ENCODE assay signal across 8 cellular contexts in genomic region chr6:158068893-158069799, GRCh38.
DNase-seq lines count a peak whose midpoint lies in the region; ATAC-seq and TF ChIP-seq lines count a peak whose summit lies in the region.

No MANE protein-coding gene starts in this region.

- no peaks in the 10 kb centered on the region for H3K36me3 ChIP-seq in GM23338 (ENCODE audit: insufficient read depth)
- H3K36me3 ChIP-seq in esophagus (ENCODE audit: control insufficient read depth in 2 of 2, insufficient read depth in 2 of 2, low read length in 1 of 2), result peaks cover 0 to 27% of the 10 kb centered on the region in 2 donors
- peaks cover 0 to 62% (median 12%) of the 10 kb centered on the region in 4 donors for H3K36me3 ChIP-seq in sigmoid colon
- H3K36me3 ChIP-seq in testis (ENCODE audit: low read depth, missing control alignments), result no peaks in the 10 kb centered on the region

- H3K36me3 Mint-ChIP-seq in GM23338 (ENCODE audit: low read depth), result peaks cover 11% of the 10 kb centered on the region; the same call in 1 of the 3 replicates

- H3K27ac ChIP-seq in GM23338 (ENCODE audit: low read depth), result no peak overlapping the region
- peak overlapping the region; percentile 89 for H3K27ac ChIP-seq in RWPE1
- peak overlapping the region; percentile 85 to 87 for H3K27ac ChIP-seq in esophagus (ENCODE audit: low read depth in 2 of 2, low read length in 1 of 2)
- peak overlapping the region in 3 of 4 donors; percentile 10 to 55 (median 21) for H3K27ac ChIP-seq in sigmoid colon
- no peak overlapping the region for H3K27ac ChIP-seq in testis

- H3K27me3 ChIP-seq in GM23338 (ENCODE audit: insufficient read depth), result no peaks in the 10 kb centered on the region
- no peaks in the 10 kb centered on the region for H3K27me3 ChIP-seq in esophagus (ENCODE audit: control insufficient read depth in 1 of 2, insufficient read depth in 2 of 2, low read length in 2 of 2)
- H3K27me3 ChIP-seq in sigmoid colon, result no peaks in the 10 kb centered on the region
- no peaks in the 10 kb centered on the region for H3K27me3 ChIP-seq in testis

- no peaks in the 10 kb centered on the region for H3K79me2 ChIP-seq in GM23338 (replicated peaks; ENCODE audit: insufficient read depth)

- peak; percentile 49 for ATAC-seq in GM23338
- ATAC-seq in HG03196 (IDR thresholded peaks at IDR 0.05; ENCODE audit: unreplicated experiment), result no peak

- no peaks in the 10 kb centered on the region for H3K9me3 Mint-ChIP-seq in GM23338

- H3K9me3 ChIP-seq in esophagus (ENCODE audit: control insufficient read depth in 2 of 2, insufficient read depth in 1 of 2, low read depth in 1 of 2, low read length in 1 of 2) (no peaks in the 10 kb centered on the region), sigmoid colon (no peaks in the 10 kb centered on the region), testis (no peaks in the 10 kb centered on the region)

- TF ChIP-seq EP300 in sigmoid colon (IDR thresholded peaks at IDR 0.05), result no peak

- no peak for TF ChIP-seq CTCF in GM23338 (conservative IDR thresholded peaks at IDR 0.05; ENCODE audit: low read depth in 2 of 2)
- TF ChIP-seq CTCF in RWPE1 (conservative IDR thresholded peaks at IDR 0.05; ENCODE audit: low read depth), result no peak
- TF ChIP-seq CTCF in sigmoid colon (IDR thresholded peaks at IDR 0.05), result no peak
- no peak for TF ChIP-seq CTCF in testis (IDR thresholded peaks at IDR 0.05)

- DNase-seq in GM23338 (ENCODE audit: low spot score) (no peak), RWPE1 (ENCODE audit: low spot score) (peak; percentile 95), sigmoid colon (peak; percentile 61), islet precursor cell (no peak), testis (no peak), NCI-H2196 treated with DMSO at 0.1 percent for 48 hours (lab: John Stamatoyannopoulos, UW; ENCODE audit: unreplicated experiment) (no peak)

- peaks cover 16% of the 10 kb centered on the region; the same call in 2 of the 3 replicates for H3K4me1 Mint-ChIP-seq in GM23338

- WGBS in esophagus, 2 donors, result 61 to 64% methylated on average over 14 of the region's 14 CpGs
- whole genome bisulfite sequencing in sigmoid colon, 2 donors, result 46 to 73% methylated on average over 14 of the region's 14 CpGs
- WGBS in testis, 2 donors, result 70 to 79% methylated on average over 13 to 14 of the region's 14 CpGs

- H4K20me1 ChIP-seq in GM23338 (replicated peaks; ENCODE audit: insufficient read depth), result no peaks in the 10 kb centered on the region

- POLR2A ChIA-PET in RWPE1 (lab: Yijun Ruan, JAX; ENCODE audit: low non-redundant PET), result interaction anchor here (0.5 kb wide), 1 partner anchor 745 kb away, joined by 3 read pairs; no protein-coding TSS in a partner anchor

- peaks cover 7% of the 10 kb centered on the region for H3K27me3 Mint-ChIP-seq in GM23338 (ENCODE audit: insufficient read depth, low read depth, poor library complexity)

- no peak overlapping the region for H3K4me2 ChIP-seq in GM23338

- peak overlapping the region; percentile 53 for H3K27ac Mint-ChIP-seq in GM23338

- no peaks in the 10 kb centered on the region for H3F3A ChIP-seq in GM23338 (replicated peaks; ENCODE audit: low read depth)

- no peaks in the 10 kb centered on the region for H3K9me2 ChIP-seq in GM23338 (ENCODE audit: insufficient read depth)

- intact Hi-C loops in sigmoid colon (cut with DNase I) (no loop called here), testis (cut with DNase I; ENCODE audit: low total_unique reads) (loop anchor here (10.0 kb wide), 1 partner anchor 84 kb away; the partner anchor contains the start of gene SYNJ2)

- TF ChIP-seq POLR2A in sigmoid colon (IDR thresholded peaks at IDR 0.05) (no peak), testis (IDR thresholded peaks at IDR 0.05) (no peak)

- CTCF ChIA-PET in RWPE1 (lab: Yijun Ruan, JAX), result interaction anchor here (1.1 kb wide), 1 partner anchor 44 kb away, joined by 3 read pairs; no protein-coding TSS in a partner anchor

- no peak overlapping the region for H3K4me3 Mint-ChIP-seq in GM23338

- H3K4me1 ChIP-seq in GM23338 (ENCODE audit: insufficient read depth) (no peaks in the 10 kb centered on the region), esophagus (ENCODE audit: control insufficient read depth in 2 of 2, insufficient read depth in 2 of 2, low read length in 1 of 2) (peaks cover 0 to 17% of the 10 kb centered on the region in 2 donors), sigmoid colon (peaks cover 0 to 7% (median 0%) of the 10 kb centered on the region in 4 donors), testis (no peaks in the 10 kb centered on the region)

- H3K4me3 ChIP-seq in GM23338 (no peak overlapping the region), esophagus (ENCODE audit: low read depth in 1 of 2, low read length in 2 of 2) (no peak overlapping the region), sigmoid colon (no peak overlapping the region), testis (no peak overlapping the region)

- H2AFZ ChIP-seq in GM23338, result no peak overlapping the region

TF ChIP-seq in GM23338, 12 proteins besides CTCF, POLR2A, EP300 and RAD21 (continues in another document):
- TF ChIP-seq ETS1 (IDR thresholded peaks at IDR 0.05) (no peak), REST (IDR thresholded peaks at IDR 0.05; ENCODE audit: unreplicated experiment) (no peak), JUNB (IDR thresholded peaks at IDR 0.05; ENCODE audit: unreplicated experiment) (no peak), CREB1 (CRISPR knock-in tag; IDR thresholded peaks at IDR 0.05; ENCODE audit: low read depth) (no peak), EZH2 (IDR thresholded peaks at IDR 0.05; ENCODE audit: low read depth, unreplicated experiment) (no peak), POLR2AphosphoS5 (IDR thresholded peaks at IDR 0.05; ENCODE audit: low read depth) (no peak), ZNF331 (CRISPR knock-in tag; IDR thresholded peaks at IDR 0.05; ENCODE audit: low read depth) (no peak), NANOG (IDR thresholded peaks at IDR 0.05; ENCODE audit: borderline replicate concordance) (no peak), EZH2phosphoT487 (IDR thresholded peaks at IDR 0.05; ENCODE audit: unreplicated experiment) (no peak), STAT1 (IDR thresholded peaks at IDR 0.05; ENCODE audit: unreplicated experiment) (no peak), ZNF114 (CRISPR knock-in tag; IDR thresholded peaks at IDR 0.05) (no peak)

Comparison
In these comparisons a context has a peak if more than half of its experiments do, and no peak if none do; other contexts are left out.
1. DNase-seq: peak in RWPE1 (single experiment) and sigmoid colon (single experiment); none in GM23338 (single experiment), islet precursor cell (single experiment), testis (single experiment) and NCI-H2196 treated with DMSO at 0.1 percent for 48 hours (single experiment).
2. H3K27ac ChIP-seq: peak in RWPE1 (single experiment), esophagus (2 of 2) and sigmoid colon (3 of 4); none in GM23338 (single experiment) and testis (0 of 2).